In the genomic region with DNA sequence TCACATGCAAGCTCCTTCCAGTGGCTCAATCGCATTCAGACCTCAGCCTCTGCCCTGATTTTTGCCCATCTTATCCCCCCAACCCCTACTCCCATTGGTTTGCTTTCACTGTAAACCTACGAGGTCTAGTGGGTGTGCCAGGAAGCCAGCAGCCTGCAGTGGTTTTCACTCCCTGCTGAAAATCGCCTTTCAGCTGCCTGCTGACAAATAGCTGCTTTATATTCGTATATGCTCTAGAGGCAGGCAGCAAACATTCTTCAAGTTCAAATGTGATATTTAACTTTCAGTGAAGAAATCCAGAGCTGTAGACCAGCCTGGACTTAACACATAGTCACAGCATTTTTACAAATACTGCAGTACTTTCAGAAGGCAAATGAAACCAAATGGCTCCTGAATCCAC, we compare ENCODE assay signal across 8 cellular contexts.
A peak's percentile ranks its signal among the peaks of the same experiment; 100 is the strongest.
DNase-seq lines count a peak whose midpoint lies in the region; ATAC-seq, FAIRE-seq and TF ChIP-seq lines count a peak whose summit lies in the region.

No MANE protein-coding gene starts in this region.

- peak; percentile 44 for ATAC-seq in activated CD8-positive, alpha-beta T cell treated with anti-CD3 and anti-CD28 coated beads, Interleukin-2, amount 10 ng/mL, durations not matched to agents 7 days and 5 days
- ATAC-seq in HG03095 (IDR thresholded peaks at IDR 0.05; ENCODE audit: unreplicated experiment) = no peak

- DNase-seq in Jurkat, Clone E6-1 (ENCODE audit: low read depth, low spot score) = peak; percentile 72
- DNase-seq in activated CD8-positive, alpha-beta T cell treated with anti-CD3 and anti-CD28 coated beads, Interleukin-2, amount 10 ng/mL, durations not matched to agents 7 days and 5 days = peak; percentile 62
- DNase-seq in globus pallidus (ENCODE audit: low spot score) (peak; percentile 50), smooth muscle cell of the brain vasculature (ENCODE audit: low read depth, low spot score) (peak; percentile 9), Caco-2 (no peak), urothelium cell line (ENCODE audit: low spot score) (no peak), NCI-H146 treated with DMSO at 0.1 percent for 48 hours (lab: John Stamatoyannopoulos, UW; ENCODE audit: unreplicated experiment) (no peak)

- FAIRE-seq in urothelium cell line (lab: Jason Lieb, UNC) = no peak

- H3K27me3 Mint-ChIP-seq in activated CD8-positive, alpha-beta T cell treated with anti-CD3 and anti-CD28 coated beads, Interleukin-2, amount 10 ng/mL, durations not matched to agents 7 days and 5 days (ENCODE audit: low read depth) = no peaks in the 10 kb centered on the region
- H3K27me3 Mint-ChIP-seq in Caco-2 (ENCODE audit: insufficient read depth, unreplicated experiment) = no peaks in the 10 kb centered on the region

- no peak for TF ChIP-seq CTCF in Caco-2 (IDR thresholded peaks at IDR 0.05; ENCODE audit: insufficient read depth in 1 of 2, low read depth in 1 of 2, low read length in 1 of 2, severe bottlenecking in 1 of 2, unreplicated experiment in 1 of 2)

- H3K9me3 Mint-ChIP-seq in activated CD8-positive, alpha-beta T cell treated with anti-CD3 and anti-CD28 coated beads, Interleukin-2, amount 10 ng/mL, durations not matched to agents 7 days and 5 days (ENCODE audit: insufficient read depth) = peaks cover 5% of the 10 kb centered on the region
- H3K9me3 Mint-ChIP-seq in Caco-2 (ENCODE audit: unreplicated experiment) = peaks cover 11% of the 10 kb centered on the region

- CTCF ChIA-PET in activated CD8-positive, alpha-beta T cell treated with anti-CD3 and anti-CD28 coated beads, Interleukin-2, amount 10 ng/mL, durations not matched to agents 7 days and 5 days (lab: Charles Lee) = interaction anchor here (0.8 to 3.0 kb wide), 18 partner anchors 10 to 297 kb away, joined by 3 to 14 read pairs (median 4); a partner anchor contains a TSS
- CTCF ChIA-PET in Caco-2 (lab: Charles Lee) = no interaction called here

- peak overlapping the region; percentile 80 for H3K4me3 Mint-ChIP-seq in activated CD8-positive, alpha-beta T cell treated with anti-CD3 and anti-CD28 coated beads, Interleukin-2, amount 10 ng/mL, durations not matched to agents 7 days and 5 days
- no peak overlapping the region for H3K4me3 Mint-ChIP-seq in Caco-2 (ENCODE audit: unreplicated experiment)

- H3K4me1 Mint-ChIP-seq in activated CD8-positive, alpha-beta T cell treated with anti-CD3 and anti-CD28 coated beads, Interleukin-2, amount 10 ng/mL, durations not matched to agents 7 days and 5 days (ENCODE audit: low read depth) = peaks cover 74% of the 10 kb centered on the region
- peaks cover 26% of the 10 kb centered on the region for H3K4me1 Mint-ChIP-seq in Caco-2 (ENCODE audit: low read depth, unreplicated experiment)

- H3K4me1 ChIP-seq in Caco-2 = peaks cover 17% of the 10 kb centered on the region; the same call in 1 of the 2 replicates

- no peaks in the 10 kb centered on the region for H3K9me3 ChIP-seq in Caco-2

- no peaks in the 10 kb centered on the region for H3K27me3 ChIP-seq in Caco-2 (replicated peaks; ENCODE audit: control insufficient read depth, insufficient read depth, low read length)

- POLR2A ChIA-PET in activated CD8-positive, alpha-beta T cell treated with anti-CD3 and anti-CD28 coated beads, Interleukin-2, amount 10 ng/mL, durations not matched to agents 7 days and 5 days (lab: Charles Lee) = interaction anchor here (1.2 to 2.1 kb wide), 4 partner anchors 17 to 169 kb away, joined by 6 to 7 read pairs (median 6); no protein-coding TSS in a partner anchor
- POLR2A ChIA-PET in Caco-2 (lab: Charles Lee) = interaction anchor here (0.6 to 0.7 kb wide), 2 partner anchors 22 to 175 kb away, joined by 4 to 18 read pairs; no protein-coding TSS in a partner anchor

- peaks cover 28% of the 10 kb centered on the region for H3K36me3 Mint-ChIP-seq in activated CD8-positive, alpha-beta T cell treated with anti-CD3 and anti-CD28 coated beads, Interleukin-2, amount 10 ng/mL, durations not matched to agents 7 days and 5 days (ENCODE audit: low read depth)
- H3K36me3 Mint-ChIP-seq in Caco-2 (ENCODE audit: insufficient read depth, unreplicated experiment) = peaks cover 6% of the 10 kb centered on the region

- peak overlapping the region; percentile 89 for H3K27ac Mint-ChIP-seq in activated CD8-positive, alpha-beta T cell treated with anti-CD3 and anti-CD28 coated beads, Interleukin-2, amount 10 ng/mL, durations not matched to agents 7 days and 5 days
- no peak overlapping the region for H3K27ac Mint-ChIP-seq in Caco-2 (ENCODE audit: unreplicated experiment)

- intact Hi-C loops in Caco-2 (cut with micrococcal nuclease; ENCODE audit: unreplicated experiment) = no loop called here

- BruUV-seq in Caco-2 (replicated peaks; lab: Mats Ljungman, UMichigan) = no TSS peak

- peaks cover 1% of the 10 kb centered on the region; the same call in 1 of the 2 replicates for H3K36me3 ChIP-seq in Caco-2 (ENCODE audit: control insufficient read depth, insufficient read depth, low read length)

- H3K4me3 ChIP-seq in Jurkat, Clone E6-1 (ENCODE audit: low read length) = peak overlapping the region; percentile 40
- H3K4me3 ChIP-seq in Caco-2 (ENCODE audit: low read depth, low read length) = no peak overlapping the region

Comparison
In these comparisons a context has a peak if more than half of its experiments do, and no peak if none do; other contexts are left out.
1. DNase-seq: peak in Jurkat, Clone E6-1 (single experiment), activated CD8-positive, alpha-beta T cell treated with anti-CD3 and anti-CD28 coated beads, Interleukin-2, amount 10 ng/mL, durations not matched to agents 7 days and 5 days (single experiment), globus pallidus (single experiment) and smooth muscle cell of the brain vasculature (single experiment); none in Caco-2 (0 of 2), urothelium cell line (single experiment) and NCI-H146 treated with DMSO at 0.1 percent for 48 hours (single experiment).